Comparison of ENCODE assay signal across 28 cellular contexts in the genomic region with DNA sequence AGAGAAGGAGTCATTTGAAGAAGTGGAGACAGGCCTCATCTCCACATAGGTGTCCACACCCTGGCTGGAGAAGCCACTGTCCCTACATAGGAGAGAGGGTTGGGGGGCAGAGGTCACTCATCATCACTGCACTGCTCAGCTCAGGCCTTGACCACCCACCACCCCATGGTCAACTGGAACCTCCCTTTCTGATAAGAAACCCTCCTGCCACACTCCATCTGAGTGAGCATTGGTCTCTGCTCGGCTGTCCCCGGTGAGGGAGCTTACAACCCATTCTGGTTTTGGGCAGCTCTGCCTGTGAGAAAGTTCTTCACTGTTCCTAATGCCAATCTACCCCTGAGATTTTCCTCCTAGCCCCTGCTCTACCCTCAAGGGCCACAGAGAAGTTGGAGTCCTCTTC. TPM values are rescaled to one million over a fixed set of nuclear protein-coding genes. Genes with fewer than 3 reads are reported as not detected.
DNase-seq lines count a peak whose midpoint lies in the region; ATAC-seq and TF ChIP-seq lines count a peak whose summit lies in the region.
"Had no signal": no experiment of that assay in that cellular context is flagged by ENCODE, and none has a peak within 500 bp of the region (broad histone marks: within the 10 kb centered on the region; RNA-seq: fewer than 3 reads in every experiment).

No MANE protein-coding gene starts in this region.

- peaks cover 17% of the 10 kb centered on the region for H3K4me1 Mint-ChIP-seq in WTC11
- H3K4me1 Mint-ChIP-seq in nephron progenitor cell, result peaks cover 18% of the 10 kb centered on the region
- H3K4me1 Mint-ChIP-seq in stimulated activated memory B cell treated with anti-CD40 and anti-IgM and Interleukin-4, amounts not matched to agents 10 μg/mL and 1 μg/mL and 100 μg/mL, for 72 hours, result peaks cover 11% of the 10 kb centered on the region
- H3K4me1 Mint-ChIP-seq: CD8-positive, alpha-beta memory T cell had no signal

- H3K36me3 Mint-ChIP-seq in activated naive CD4-positive, alpha-beta T cell treated with anti-CD3 and anti-CD28 coated beads, Interleukin-2, amount 50 U/mL, for 72 hours, result peaks cover 0 to 15% of the 10 kb centered on the region in 2 donors
- peaks cover 6% of the 10 kb centered on the region for H3K36me3 Mint-ChIP-seq in WTC11
- H3K36me3 Mint-ChIP-seq in nephron progenitor cell (ENCODE audit: low read depth), result peaks cover 11% of the 10 kb centered on the region
- peaks cover 30% of the 10 kb centered on the region for H3K36me3 Mint-ChIP-seq in stimulated activated memory B cell treated with anti-CD40 and anti-IgM and Interleukin-4, amounts not matched to agents 10 μg/mL and 1 μg/mL and 100 μg/mL, for 72 hours

- no peak overlapping the region for H3K4me3 Mint-ChIP-seq in WTC11
- H3K4me3 Mint-ChIP-seq in nephron progenitor cell, result no peak overlapping the region
- no peak overlapping the region for H3K4me3 Mint-ChIP-seq in stimulated activated memory B cell treated with anti-CD40 and anti-IgM and Interleukin-4, amounts not matched to agents 10 μg/mL and 1 μg/mL and 100 μg/mL, for 72 hours
- H3K4me3 Mint-ChIP-seq: CD8-positive, alpha-beta memory T cell; H9; naive thymus-derived CD4-positive, alpha-beta T cell; T-helper 1 cell treated with Interleukin-12 subunit alpha and Interleukin-12 subunit beta and Interleukin-4 antibody, amounts not matched to agents 30 μg/mL and 1 μg/mL, for 36 hours had no signal

- H3K27me3 Mint-ChIP-seq in WTC11 (ENCODE audit: low read depth) (peaks cover 7% of the 10 kb centered on the region), nephron progenitor cell (ENCODE audit: low read depth, poor library complexity) (peaks cover 13% of the 10 kb centered on the region)
- no peaks in the 10 kb centered on the region for H3K27me3 Mint-ChIP-seq in stimulated activated memory B cell treated with anti-CD40 and anti-IgM and Interleukin-4, amounts not matched to agents 10 μg/mL and 1 μg/mL and 100 μg/mL, for 72 hours

- no peak for DNase-seq in activated naive CD4-positive, alpha-beta T cell treated with anti-CD3 and anti-CD28 coated beads, Interleukin-2, amount 50 U/mL, for 72 hours (ENCODE audit: low spot score in 2 of 2)
- DNase-seq in activated naive CD4-positive, alpha-beta T cell treated with Interleukin-2 at 50 U/mL for 16 hours, result no peak
- DNase-seq in WTC11 (ENCODE audit: low spot score), result no peak
- DNase-seq in nephron progenitor cell, result no peak
- no peak for DNase-seq in NAMALWA (ENCODE audit: low spot score)
- DNase-seq in COLO668 (lab: John Stamatoyannopoulos, UW; ENCODE audit: unreplicated experiment), result no peak
- no peak for DNase-seq in NOMO-1 treated with DMSO at 0.1 percent for 48 hours (lab: John Stamatoyannopoulos, UW; ENCODE audit: unreplicated experiment)
- DNase-seq: activated CD8-positive, alpha-beta memory T cell treated with anti-CD3 and anti-CD28 coated beads for 24 hours; activated gamma-delta T cell; AML-193; CD8-positive, alpha-beta memory T cell; effector memory CD4-positive, alpha-beta T cell; erythroblast; glutamatergic neuron; H9; Karpas-422; left ventricle myocardium inferior; midbrain; naive thymus-derived CD4-positive, alpha-beta T cell; NCI-H146; NCI-H2107; NCI-H510A; OCI-M1; right cardiac atrium; stimulated activated CD4-positive, alpha-beta T cell treated with anti-CD3 and anti-CD28 coated beads, Interleukin-12 subunit alpha, Interleukin-12 subunit beta, amount 100 ng/mL, for 4 hours; stimulated activated naive CD4-positive, alpha-beta T cell treated with Interleukin-2 at 50 U/mL for 16 hours had no signal

- TF ChIP-seq CTCF in WTC11 (IDR thresholded peaks at IDR 0.05), result no peak
- TF ChIP-seq CTCF in nephron progenitor cell (IDR thresholded peaks at IDR 0.05), result no peak

- CTCF ChIA-PET in WTC11 (lab: Charles Lee), result interaction anchor here (1.0 to 1.3 kb wide), 3 partner anchors 68 to 229 kb away, joined by 3 to 4 read pairs (median 3); no protein-coding TSS in a partner anchor

- peak overlapping the region; percentile 44 to 59 for H3K27ac Mint-ChIP-seq in activated naive CD4-positive, alpha-beta T cell treated with anti-CD3 and anti-CD28 coated beads, Interleukin-2, amount 50 U/mL, for 72 hours
- H3K27ac Mint-ChIP-seq in WTC11 (peak overlapping the region; percentile 57), nephron progenitor cell (peak overlapping the region; percentile 47)
- peak overlapping the region; percentile 52 for H3K27ac Mint-ChIP-seq in stimulated activated memory B cell treated with anti-CD40 and anti-IgM and Interleukin-4, amounts not matched to agents 10 μg/mL and 1 μg/mL and 100 μg/mL, for 72 hours
- H3K27ac Mint-ChIP-seq: T-helper 1 cell treated with Interleukin-12 subunit alpha and Interleukin-12 subunit beta and Interleukin-4 antibody, amounts not matched to agents 30 μg/mL and 1 μg/mL, for 36 hours had no signal

- no peak for ATAC-seq in activated naive CD4-positive, alpha-beta T cell treated with anti-CD3 and anti-CD28 coated beads, Interleukin-2, amount 50 U/mL, for 72 hours
- ATAC-seq in WTC11, result peak; percentile 9; the same call in 1 of the 2 replicates
- no peak for ATAC-seq in stimulated activated memory B cell treated with anti-CD40 and anti-IgM and Interleukin-4, amounts not matched to agents 10 μg/mL and 1 μg/mL and 100 μg/mL, for 72 hours
- ATAC-seq: naive thymus-derived CD4-positive, alpha-beta T cell; right cardiac atrium had no signal

- POLR2A ChIA-PET in WTC11 (lab: Charles Lee), result no interaction called here

- H3K9me3 Mint-ChIP-seq in activated naive CD4-positive, alpha-beta T cell treated with anti-CD3 and anti-CD28 coated beads, Interleukin-2, amount 50 U/mL, for 72 hours, result no peaks in the 10 kb centered on the region
- H3K9me3 Mint-ChIP-seq in WTC11, result no peaks in the 10 kb centered on the region
- no peaks in the 10 kb centered on the region for H3K9me3 Mint-ChIP-seq in nephron progenitor cell
- H3K9me3 Mint-ChIP-seq in stimulated activated memory B cell treated with anti-CD40 and anti-IgM and Interleukin-4, amounts not matched to agents 10 μg/mL and 1 μg/mL and 100 μg/mL, for 72 hours, result no peaks in the 10 kb centered on the region
- H3K9me3 Mint-ChIP-seq: CD8-positive, alpha-beta memory T cell; H9; naive thymus-derived CD4-positive, alpha-beta T cell; T-helper 1 cell treated with Interleukin-12 subunit alpha and Interleukin-12 subunit beta and Interleukin-4 antibody, amounts not matched to agents 30 μg/mL and 1 μg/mL, for 36 hours had no signal

TF ChIP-seq in WTC11, 78 proteins besides CTCF, POLR2A, EP300 and RAD21:
- TF ChIP-seq RELA (CRISPR knock-in tag; IDR thresholded peaks at IDR 0.05; ENCODE audit: borderline replicate concordance), result no peak
- TF ChIP-seq, protein P1, sequence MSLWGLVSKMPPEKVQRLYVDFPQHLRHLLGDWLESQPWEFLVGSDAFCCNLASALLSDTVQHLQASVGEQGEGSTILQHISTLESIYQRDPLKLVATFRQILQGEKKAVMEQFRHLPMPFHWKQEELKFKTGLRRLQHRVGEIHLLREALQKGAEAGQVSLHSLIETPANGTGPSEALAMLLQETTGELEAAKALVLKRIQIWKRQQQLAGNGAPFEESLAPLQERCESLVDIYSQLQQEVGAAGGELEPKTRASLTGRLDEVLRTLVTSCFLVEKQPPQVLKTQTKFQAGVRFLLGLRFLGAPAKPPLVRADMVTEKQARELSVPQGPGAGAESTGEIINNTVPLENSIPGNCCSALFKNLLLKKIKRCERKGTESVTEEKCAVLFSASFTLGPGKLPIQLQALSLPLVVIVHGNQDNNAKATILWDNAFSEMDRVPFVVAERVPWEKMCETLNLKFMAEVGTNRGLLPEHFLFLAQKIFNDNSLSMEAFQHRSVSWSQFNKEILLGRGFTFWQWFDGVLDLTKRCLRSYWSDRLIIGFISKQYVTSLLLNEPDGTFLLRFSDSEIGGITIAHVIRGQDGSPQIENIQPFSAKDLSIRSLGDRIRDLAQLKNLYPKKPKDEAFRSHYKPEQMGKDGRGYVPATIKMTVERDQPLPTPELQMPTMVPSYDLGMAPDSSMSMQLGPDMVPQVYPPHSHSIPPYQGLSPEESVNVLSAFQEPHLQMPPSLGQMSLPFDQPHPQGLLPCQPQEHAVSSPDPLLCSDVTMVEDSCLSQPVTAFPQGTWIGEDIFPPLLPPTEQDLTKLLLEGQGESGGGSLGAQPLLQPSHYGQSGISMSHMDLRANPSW (CRISPR knock-in tag; conservative IDR thresholded peaks at IDR 0.05; ENCODE audit: low read depth), result no peak

RNA-seq across cellular contexts. Expression of a gene that starts 28.8 kb away (rescaled TPM):
- total RNA-seq in activated naive CD4-positive, alpha-beta T cell treated with anti-CD3 and anti-CD28 coated beads, Interleukin-2, amount 50 U/mL, for 72 hours, result 1 to 10 TPM in 1 of 2 donors, not detected in 1; 5.2 TPM
- 0.07 to 0.20 TPM (median 0.14 TPM) in 3 replicates for total RNA-seq in WTC11 (2021)

RNA-seq across cellular contexts. Expression of a gene that starts 57.0 kb away (rescaled TPM):
- total RNA-seq in activated naive CD4-positive, alpha-beta T cell treated with anti-CD3 and anti-CD28 coated beads, Interleukin-2, amount 50 U/mL, for 72 hours, result 10 to 100 TPM; 19.9 to 40.8 TPM
- 27.8 to 31.6 TPM (median 31.4 TPM) in 3 replicates for total RNA-seq in WTC11 (2021)

RNA-seq across cellular contexts. Expression of a gene that starts 57.1 kb away (rescaled TPM):
- total RNA-seq in activated naive CD4-positive, alpha-beta T cell treated with anti-CD3 and anti-CD28 coated beads, Interleukin-2, amount 50 U/mL, for 72 hours, result 1 to 10 TPM; 1.9 to 3.0 TPM
- total RNA-seq in WTC11 (2021), result 2.1 to 3.2 TPM (median 2.8 TPM) in 3 replicates
